In genomic region chr5:72400950-72401349, GRCh38 we compare ENCODE assay signal across 24 cellular contexts.
A peak's percentile ranks its signal among the peaks of the same experiment; 100 is the strongest.
DNase-seq lines count a peak whose midpoint lies in the region; ATAC-seq, FAIRE-seq and TF ChIP-seq lines count a peak whose summit lies in the region.
"Had no signal": no experiment of that assay in that cellular context is flagged by ENCODE, and none has a peak within 500 bp of the region (broad histone marks: within the 10 kb centered on the region; RNA-seq: fewer than 3 reads in every experiment).

No MANE protein-coding gene starts in this region.

- H3K9ac ChIP-seq in HCT116 (ENCODE audit: low read length) (no peak overlapping the region), K562 (ENCODE audit: insufficient read depth in 1 of 2, low read depth in 2 of 2, low read length in 2 of 2) (no peak overlapping the region)
- H3K9ac ChIP-seq: BLaER1 treated with 17β-estradiol and CSF1 and Interleukin-3, amounts not matched to agents 10 nM and 100 nM had no signal

- BruUV-seq in HCT116 (replicated peaks; lab: Mats Ljungman, UMichigan): no TSS peak
- no TSS peak for BruUV-seq in K562 (replicated peaks; lab: Mats Ljungman, UMichigan)

- TF ChIP-seq EP300 in K562 (IDR thresholded peaks at IDR 0.05; ENCODE audit: low read length): no peak

- TF ChIP-seq CTCF in HCT116 (IDR thresholded peaks at IDR 0.05 in 2 of 3, conservative IDR thresholded peaks at IDR 0.05 in 1 of 3; ENCODE audit: borderline replicate concordance in 1 of 3, insufficient read depth in 1 of 3, low read depth in 2 of 3, low read length in 2 of 3) (no peak), ascending aorta (IDR thresholded peaks at IDR 0.05) (no peak), K562 (IDR thresholded peaks at IDR 0.05 in 2 of 3, conservative IDR thresholded peaks at IDR 0.05 in 1 of 3; ENCODE audit: insufficient read depth in 2 of 3, low read depth in 1 of 3, low read length in 3 of 3) (no peak), tibial artery (IDR thresholded peaks at IDR 0.05) (no peak)

- peaks cover 18% of the 10 kb centered on the region for H3K27me3 Mint-ChIP-seq in T-helper 17 cell

- in situ Hi-C loops in K562 (cut with MboI): no loop called here

- TF ChIP-seq POLR2A in HCT116 (IDR thresholded peaks at IDR 0.05; ENCODE audit: borderline replicate concordance, extremely low read depth, insufficient read depth, insufficient read length): no peak
- no peak for TF ChIP-seq POLR2A in K562 (conservative IDR thresholded peaks at IDR 0.05)

- FAIRE-seq in K562 (lab: Jason Lieb, UNC): no peak
- FAIRE-seq: A204.1, D721Med, G401.6, GM12892, GM18507 had no signal

- H4K20me1 ChIP-seq in HCT116 (ENCODE audit: insufficient read depth) (no peaks in the 10 kb centered on the region), K562 (replicated peaks; ENCODE audit: control insufficient read depth, insufficient read depth, low read length) (no peaks in the 10 kb centered on the region)
- H4K20me1 ChIP-seq: BLaER1 treated with 17β-estradiol and CSF1 and Interleukin-3, amounts not matched to agents 10 nM and 100 nM had no signal

- H3K9me2 ChIP-seq in HCT116 (ENCODE audit: insufficient read depth): no peaks in the 10 kb centered on the region

- no peaks in the 10 kb centered on the region for H3K4me1 Mint-ChIP-seq in T-helper 17 cell
- H3K4me1 Mint-ChIP-seq: B cell had no signal

- H3K4me2 ChIP-seq in HCT116 (ENCODE audit: low read length) (no peak overlapping the region), K562 (ENCODE audit: insufficient read depth, low read length) (no peak overlapping the region)

- no peaks in the 10 kb centered on the region for H3K9me1 ChIP-seq in K562 (ENCODE audit: control insufficient read depth, insufficient read depth, low read length)

- no peaks in the 10 kb centered on the region for H3K36me3 Mint-ChIP-seq in T-helper 17 cell (ENCODE audit: low read depth)
- H3K36me3 Mint-ChIP-seq: CD8-positive, alpha-beta T cell had no signal

- no peak overlapping the region for H3K4me3 Mint-ChIP-seq in T-helper 17 cell
- H3K4me3 Mint-ChIP-seq: B cell; CD4-positive, alpha-beta T cell; CD8-positive, alpha-beta T cell had no signal

- no peak for DNase-seq in HCT116 (ENCODE audit: low read depth, low spot score)
- DNase-seq in ascending aorta (ENCODE audit: low spot score in 2 of 2): no peak
- DNase-seq in K562 (ENCODE audit: extremely low read depth in 1 of 4, low spot score in 3 of 4): no peak
- no peak for DNase-seq in tibial artery
- no peak for DNase-seq in T-helper 17 cell
- DNase-seq in HuH-7.5 (ENCODE audit: low spot score): no peak
- no peak for DNase-seq in right cardiac atrium
- DNase-seq: 8988T; AML-193; Caco-2; Calu3; CD4-positive, alpha-beta T cell; CD8-positive, alpha-beta T cell; DMS79 treated with DMSO at 0.1 percent for 48 hours; GF-D8 had no signal

- intact Hi-C loops in HCT116 (cut with micrococcal nuclease) (no loop called here), ascending aorta (cut with DNase I) (loop anchor here (5.0 kb wide), 1 partner anchor 34 kb away; no protein-coding TSS in a partner anchor), K562 (cut with micrococcal nuclease) (no loop called here), tibial artery (cut with DNase I; ENCODE audit: low total_unique reads) (no loop called here), right cardiac atrium (cut with DNase I) (no loop called here)

- no peaks in the 10 kb centered on the region for H3K36me3 ChIP-seq in HCT116 (ENCODE audit: control insufficient read depth in 1 of 2, insufficient read depth in 2 of 2, low read length in 2 of 2)
- H3K36me3 ChIP-seq in ascending aorta: no peaks in the 10 kb centered on the region
- no peaks in the 10 kb centered on the region for H3K36me3 ChIP-seq in K562 (ENCODE audit: control insufficient read depth, insufficient read depth, low read length)
- no peaks in the 10 kb centered on the region for H3K36me3 ChIP-seq in tibial artery

- no peaks in the 10 kb centered on the region for H3K4me1 ChIP-seq in HCT116 (ENCODE audit: control insufficient read depth in 1 of 2, insufficient read depth in 2 of 2, low read length in 2 of 2)
- peaks cover 0 to 17% of the 10 kb centered on the region in 2 donors for H3K4me1 ChIP-seq in ascending aorta
- H3K4me1 ChIP-seq in K562 (replicated peaks in 1 of 2; ENCODE audit: control insufficient read depth in 2 of 2, insufficient read depth in 2 of 2, low read length in 2 of 2): no peaks in the 10 kb centered on the region
- H3K4me1 ChIP-seq in tibial artery: peaks cover 0 to 37% (median 21%) of the 10 kb centered on the region in 4 donors
- H3K4me1 ChIP-seq in right cardiac atrium (ENCODE audit: control insufficient read depth, insufficient read depth, low read length): no peaks in the 10 kb centered on the region
- H3K4me1 ChIP-seq: Caco-2 had no signal

- peaks cover 5 to 11% of the 10 kb centered on the region in 2 experiments; a peak in 3 of 4 replicates for H3K9me3 ChIP-seq in HCT116 (ENCODE audit: control insufficient read depth in 1 of 2, insufficient read depth in 1 of 2, low read depth in 1 of 2, low read length in 2 of 2)
- peaks cover 0 to 19% of the 10 kb centered on the region in 2 donors for H3K9me3 ChIP-seq in ascending aorta
- no peaks in the 10 kb centered on the region; the same call in 1 of the 2 replicates for H3K9me3 ChIP-seq in K562 (replicated peaks; ENCODE audit: control insufficient read depth, insufficient read depth, low read depth, low read length)
- H3K9me3 ChIP-seq in tibial artery: peaks cover 0 to 16% (median 13%) of the 10 kb centered on the region in 3 donors
- H3K9me3 ChIP-seq in T-helper 17 cell (ENCODE audit: control insufficient read depth, low read length, poor library complexity, severe bottlenecking): no peaks in the 10 kb centered on the region
- H3K9me3 ChIP-seq in right cardiac atrium (ENCODE audit: control insufficient read depth, low read length): peaks cover 5% of the 10 kb centered on the region

- 0% methylated on average over 1 of the region's 1 CpG for WGBS in K562 (ENCODE audit: insufficient coverage, low coverage, missing lambda C conversion rate)
- 51% methylated on average over 1 of the region's 1 CpG for WGBS in right cardiac atrium

- RAD21 ChIA-PET in HCT116 (lab: Charles Lee; ENCODE audit: low non-redundant PET in 1 of 2, low total read pairs in 2 of 2, uncharacterized antibody in 2 of 2, unreplicated experiment in 2 of 2): no interaction called here

- POLR2A ChIA-PET in HCT116 (lab: Charles Lee) (no interaction called here), K562 (lab: Yijun Ruan, JAX) (interaction anchor here (2.4 kb wide), 1 partner anchor 10 kb away, joined by 10 read pairs; no protein-coding TSS in a partner anchor)

- H3K27me3 ChIP-seq in HCT116 (ENCODE audit: insufficient read depth, low read length) (no peaks in the 10 kb centered on the region), ascending aorta (no peaks in the 10 kb centered on the region), K562 (ENCODE audit: control insufficient read depth in 2 of 2, insufficient read depth in 2 of 2, low read length in 2 of 2) (peaks cover 3% of the 10 kb centered on the region in 2 experiments; a peak in 1 of 5 replicates), tibial artery (no peaks in the 10 kb centered on the region), right cardiac atrium (ENCODE audit: control insufficient read depth, insufficient read depth) (no peaks in the 10 kb centered on the region)
- H3K27me3 ChIP-seq: BLaER1 treated with 17β-estradiol and CSF1 and Interleukin-3, amounts not matched to agents 10 nM and 100 nM had no signal

- no peaks in the 10 kb centered on the region for H3K79me2 ChIP-seq in HCT116 (ENCODE audit: insufficient read depth, low read length)
- H3K79me2 ChIP-seq in K562 (ENCODE audit: control insufficient read depth, insufficient read depth, low read length): no peaks in the 10 kb centered on the region

- no peak overlapping the region for H3K27ac Mint-ChIP-seq in T-helper 17 cell
- H3K27ac Mint-ChIP-seq: B cell; CD4-positive, alpha-beta T cell; CD8-positive, alpha-beta T cell had no signal

- no peak for ATAC-seq in HCT116
- no peak for ATAC-seq in K562
- ATAC-seq in T-helper 17 cell: no peak
- no peak for ATAC-seq in HG03139 (IDR thresholded peaks at IDR 0.05; ENCODE audit: unreplicated experiment)
- ATAC-seq in right cardiac atrium: no peak
- ATAC-seq: CD8-positive, alpha-beta T cell had no signal

- CTCF ChIA-PET in HCT116 (lab: Charles Lee): no interaction called here
- CTCF ChIA-PET in K562 (lab: Yijun Ruan, JAX; ENCODE audit: low intra/inter-chr PET ratio): no interaction called here

- no peak overlapping the region for H2AFZ ChIP-seq in HCT116 (ENCODE audit: low read depth, low read length, poor library complexity, severe bottlenecking)
- H2AFZ ChIP-seq in K562 (ENCODE audit: low read depth, low read length): no peak overlapping the region

- H3K4me3 ChIP-seq in HCT116 (replicated peaks in 1 of 2; ENCODE audit: low read depth in 1 of 2, low read length in 2 of 2) (no peak overlapping the region), ascending aorta (no peak overlapping the region), K562 (no peak overlapping the region), tibial artery (no peak overlapping the region), right cardiac atrium (ENCODE audit: low read length) (no peak overlapping the region)
- H3K4me3 ChIP-seq: BLaER1 treated with 17β-estradiol and CSF1 and Interleukin-3, amounts not matched to agents 10 nM and 100 nM had no signal

- H3K27ac ChIP-seq in HCT116 (ENCODE audit: low read depth, low read length) (no peak overlapping the region), ascending aorta (peak overlapping the region; percentile 75 to 77), K562 (ENCODE audit: extremely low read depth, low read depth, low read length) (no peak overlapping the region), tibial artery (peak overlapping the region; percentile 73), right cardiac atrium (ENCODE audit: low read length) (no peak overlapping the region)
- H3K27ac ChIP-seq: BLaER1 treated with 17β-estradiol and CSF1 and Interleukin-3, amounts not matched to agents 10 nM and 100 nM; C4-2B had no signal

- TF ChIP-seq RAD21 in HCT116 (IDR thresholded peaks at IDR 0.05; ENCODE audit: low read depth) (no peak), K562 (CRISPR knock-in tag; conservative IDR thresholded peaks at IDR 0.05 in 1 of 2, IDR thresholded peaks at IDR 0.05 in 1 of 2) (no peak)

TF ChIP-seq in HCT116, 20 proteins besides CTCF, POLR2A, EP300 and RAD21:
- no peak for TF ChIP-seq SIN3A (IDR thresholded peaks at IDR 0.05; ENCODE audit: low read depth)
- no peak for TF ChIP-seq ELF1 (IDR thresholded peaks at IDR 0.05; ENCODE audit: borderline replicate concordance, low read depth)
- TF ChIP-seq CBX3 (IDR thresholded peaks at IDR 0.05; ENCODE audit: low read depth): peak; percentile 68; the same call in 1 of the 2 replicates

TF ChIP-seq in K562, 482 proteins besides CTCF, POLR2A, EP300 and RAD21 (continues in another document):
- no peak for TF ChIP-seq ZNF253 (CRISPR knock-in tag; conservative IDR thresholded peaks at IDR 0.05)

Comparison
In these comparisons a context has a peak if more than half of its experiments do, and no peak if none do; other contexts are left out.
1. H3K27ac ChIP-seq: peak in ascending aorta (2 of 2) and tibial artery (2 of 2); none in HCT116 (single experiment), K562 (single experiment) and right cardiac atrium (single experiment).